16 cellular contexts compared by ENCODE assay signal in the genomic region with DNA sequence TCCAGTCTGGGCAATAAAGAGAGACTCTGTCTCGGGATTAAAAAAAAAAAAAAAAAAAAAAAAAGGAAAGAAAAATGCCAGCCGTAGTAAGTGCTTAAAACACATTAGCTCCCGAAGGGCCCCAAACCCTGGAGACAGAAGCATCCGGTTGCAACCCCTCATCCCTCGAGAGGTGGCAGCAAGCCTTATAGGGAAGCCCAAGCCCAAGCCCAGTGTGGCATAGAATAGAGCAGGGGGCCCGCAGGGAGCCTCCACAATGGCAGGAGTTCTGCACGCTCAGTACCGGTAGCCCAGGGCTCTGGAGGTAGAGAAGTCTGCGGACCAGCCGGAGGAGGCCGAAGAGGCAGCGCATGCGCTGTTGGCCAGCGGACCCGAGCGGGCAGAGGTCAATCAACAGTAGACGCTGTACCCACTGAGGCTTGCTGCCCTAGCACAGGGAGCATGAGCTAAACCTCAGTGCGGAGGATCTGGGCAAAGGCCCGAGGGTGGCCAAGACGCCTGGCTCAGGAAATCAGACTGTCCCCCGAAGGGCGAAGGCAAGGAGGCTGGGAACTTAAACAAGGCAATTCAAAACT. TPM values are rescaled to one million over a fixed set of nuclear protein-coding genes. Genes with fewer than 3 reads are reported as not detected.
DNase-seq lines count a peak whose midpoint lies in the region; ATAC-seq, FAIRE-seq and TF ChIP-seq lines count a peak whose summit lies in the region.
"Had no signal": no experiment of that assay in that cellular context is flagged by ENCODE, and none has a peak within 500 bp of the region (broad histone marks: within the 10 kb centered on the region; RNA-seq: fewer than 3 reads in every experiment).

No MANE protein-coding gene starts in this region.

- peaks cover 5 to 8% of the 10 kb centered on the region in 2 experiments; a peak in 4 of 5 replicates for H3K27me3 ChIP-seq in K562 (ENCODE audit: control insufficient read depth in 2 of 2, insufficient read depth in 2 of 2, low read length in 2 of 2)
- H3K27me3 ChIP-seq in HepG2 (ENCODE audit: control insufficient read depth in 1 of 2, insufficient read depth in 2 of 2, low read length in 2 of 2): no peaks in the 10 kb centered on the region; a peak in 1 of 5 replicates
- no peaks in the 10 kb centered on the region for H3K27me3 ChIP-seq in stomach
- H3K27me3 ChIP-seq in dorsolateral prefrontal cortex: no peaks in the 10 kb centered on the region
- H3K27me3 ChIP-seq: BLaER1 had no signal

- H3K79me2 ChIP-seq in K562 (ENCODE audit: control insufficient read depth, insufficient read depth, low read length) (no peaks in the 10 kb centered on the region), HepG2 (ENCODE audit: insufficient read depth, low read length) (no peaks in the 10 kb centered on the region)

- 64% methylated on average over 20 of the region's 22 CpGs for WGBS in K562 (ENCODE audit: insufficient coverage, low coverage, missing lambda C conversion rate)
- 98% methylated on average over 22 of the region's 22 CpGs for WGBS in HepG2 (ENCODE audit: low lambda C conversion rate)
- 94 to 97% (median 96%) methylated on average over 21 to 22 of the region's 22 CpGs for WGBS in stomach, 5 donors

- no peak overlapping the region for H3K4me2 ChIP-seq in K562 (ENCODE audit: insufficient read depth, low read length)
- no peak overlapping the region for H3K4me2 ChIP-seq in HepG2 (ENCODE audit: low read depth, low read length)
- H3K4me2 ChIP-seq: BLaER1 had no signal

- CTCF ChIA-PET in K562 (lab: Yijun Ruan, JAX; ENCODE audit: low intra/inter-chr PET ratio): no interaction called here
- CTCF ChIA-PET in HepG2 (lab: Yijun Ruan, JAX; ENCODE audit: low intra/inter-chr PET ratio, low total read pairs): no interaction called here

- FAIRE-seq in K562 (lab: Jason Lieb, UNC): peak; percentile 81
- FAIRE-seq in HepG2 (lab: Jason Lieb, UNC): peak; percentile 12
- FAIRE-seq: HTR-8/SVneo had no signal

- H3K36me3 ChIP-seq in K562 (ENCODE audit: control insufficient read depth, insufficient read depth, low read length) (peaks cover 4% of the 10 kb centered on the region; the same call in 2 of the 3 replicates), HepG2 (replicated peaks in 1 of 2; ENCODE audit: control insufficient read depth in 1 of 2, insufficient read depth in 2 of 2, low read length in 2 of 2) (no peaks in the 10 kb centered on the region), stomach (peaks cover 0 to 35% (median 29%) of the 10 kb centered on the region in 4 donors)

- H3K4me1 ChIP-seq in K562 (replicated peaks in 1 of 2; ENCODE audit: control insufficient read depth in 2 of 2, insufficient read depth in 2 of 2, low read length in 2 of 2): peaks cover 0 to 4% of the 10 kb centered on the region in 2 experiments; a peak in 1 of 5 replicates
- H3K4me1 ChIP-seq in HepG2 (ENCODE audit: insufficient read depth, low read length): peaks cover 5% of the 10 kb centered on the region; the same call in 1 of the 2 replicates
- H3K4me1 ChIP-seq in stomach: peaks cover 0 to 21% (median 7%) of the 10 kb centered on the region in 4 donors
- H3K4me1 ChIP-seq: BLaER1 had no signal

- H3K27ac ChIP-seq in K562 (ENCODE audit: extremely low read depth, low read depth, low read length) (no peak overlapping the region), HepG2 (ENCODE audit: extremely low read length, insufficient read depth, low read length) (no peak overlapping the region), stomach (no peak overlapping the region), dorsolateral prefrontal cortex (no peak overlapping the region)
- H3K27ac ChIP-seq: 22Rv1, BLaER1 had no signal

- ATAC-seq in K562: no peak; the same call in 2 of the 3 replicates
- no peak for ATAC-seq in HepG2

- H4K20me1 ChIP-seq in K562 (replicated peaks; ENCODE audit: control insufficient read depth, insufficient read depth, low read length) (0 out of 2 replicates have a peak, but pooled peaks cover 5% of the 10 kb centered on the region), HepG2 (ENCODE audit: insufficient read depth, low read length) (no peaks in the 10 kb centered on the region)
- H4K20me1 ChIP-seq: BLaER1 had no signal

- H3K9me3 ChIP-seq in K562 (replicated peaks; ENCODE audit: control insufficient read depth, insufficient read depth, low read depth, low read length): no peaks in the 10 kb centered on the region
- H3K9me3 ChIP-seq in HepG2 (ENCODE audit: low read length): no peaks in the 10 kb centered on the region
- no peaks in the 10 kb centered on the region for H3K9me3 ChIP-seq in stomach
- H3K9me3 ChIP-seq: BLaER1 had no signal

- no peak for TF ChIP-seq EP300 in K562 (IDR thresholded peaks at IDR 0.05; ENCODE audit: low read length)
- no peak for TF ChIP-seq EP300 in HepG2 (IDR thresholded peaks at IDR 0.05; ENCODE audit: low read depth in 2 of 2, low read length in 2 of 2)
- TF ChIP-seq EP300 in HepG2 (CRISPR knock-in tag; IDR thresholded peaks at IDR 0.05; ENCODE audit: borderline replicate concordance): no peak
- no peak for TF ChIP-seq EP300 in stomach (IDR thresholded peaks at IDR 0.05)

- TF ChIP-seq POLR2A in K562 (conservative IDR thresholded peaks at IDR 0.05): no peak
- no peak for TF ChIP-seq POLR2A in HepG2 (IDR thresholded peaks at IDR 0.05; ENCODE audit: insufficient read depth in 1 of 2, low read depth in 2 of 2, low read length in 2 of 2)
- no peak for TF ChIP-seq POLR2A in stomach (IDR thresholded peaks at IDR 0.05)

- in situ Hi-C loops in K562 (cut with MboI) (no loop called here), HepG2 (cut with HindIII; ENCODE audit: extremely low pct_ligation_motif_present, low pct_unique_long_range_greater_than_20kb) (no loop called here)

- H3K9ac ChIP-seq in K562 (ENCODE audit: insufficient read depth in 1 of 2, low read depth in 2 of 2, low read length in 2 of 2): peak overlapping the region in 1 of 2 experiments; percentile 33; a peak in 1 of 4 replicates
- H3K9ac ChIP-seq in HepG2 (ENCODE audit: insufficient read depth, low read depth, low read length): no peak overlapping the region
- H3K9ac ChIP-seq: BLaER1 had no signal

- no peaks in the 10 kb centered on the region for H3K9me1 ChIP-seq in K562 (ENCODE audit: control insufficient read depth, insufficient read depth, low read length)

- no peak overlapping the region for H3K4me3 ChIP-seq in K562
- H3K4me3 ChIP-seq in HepG2 (replicated peaks in 1 of 3; ENCODE audit: insufficient read depth in 1 of 3, low read depth in 2 of 3, low read length in 3 of 3): no peak overlapping the region
- no peak overlapping the region for H3K4me3 ChIP-seq in stomach
- no peak overlapping the region for H3K4me3 ChIP-seq in dorsolateral prefrontal cortex
- H3K4me3 ChIP-seq: BLaER1 had no signal

- TF ChIP-seq RAD21 in K562 (CRISPR knock-in tag; conservative IDR thresholded peaks at IDR 0.05 in 1 of 2, IDR thresholded peaks at IDR 0.05 in 1 of 2): no peak
- TF ChIP-seq RAD21 in HepG2 (CRISPR knock-in tag; IDR thresholded peaks at IDR 0.05): no peak

- no peak overlapping the region for H2AFZ ChIP-seq in K562 (ENCODE audit: low read depth, low read length)
- no peak overlapping the region for H2AFZ ChIP-seq in HepG2 (ENCODE audit: low read length)

- TF ChIP-seq CTCF in K562 (IDR thresholded peaks at IDR 0.05 in 2 of 3, conservative IDR thresholded peaks at IDR 0.05 in 1 of 3; ENCODE audit: insufficient read depth in 2 of 3, low read depth in 1 of 3, low read length in 3 of 3) (no peak), HepG2 (CRISPR knock-in tag; IDR thresholded peaks at IDR 0.05) (no peak), stomach (IDR thresholded peaks at IDR 0.05) (no peak), dorsolateral prefrontal cortex (IDR thresholded peaks at IDR 0.05 in 54 of 56, conservative IDR thresholded peaks at IDR 0.05 in 2 of 56; ENCODE audit: low read depth in 1 of 56, partially characterized antibody in 56 of 56) (no peak)

- DNase-seq in NCI-H524 (lab: John Stamatoyannopoulos, UW) (peak; percentile 6 to 28), NCI-H524 treated with DMSO at 0.1 percent for 48 hours (lab: John Stamatoyannopoulos, UW) (no peak), K562 (ENCODE audit: extremely low read depth in 1 of 4, low spot score in 3 of 4) (no peak), HepG2 (ENCODE audit: low spot score) (no peak), cardiac septum (ENCODE audit: low spot score) (no peak), NCI-H187 (lab: John Stamatoyannopoulos, UW) (no peak), stomach (no peak), dorsolateral prefrontal cortex (no peak)
- DNase-seq: CD8-positive, alpha-beta memory T cell; GF-D8; HCEC 1CT; HFFc6; KBM-7 had no signal

- POLR2A ChIA-PET in K562 (lab: Yijun Ruan, JAX): interaction anchor here (0.6 to 1.4 kb wide), 3 partner anchors 10 to 174 kb away, joined by 3 to 4 read pairs (median 3); no protein-coding TSS in a partner anchor
- POLR2A ChIA-PET in HepG2 (lab: Yijun Ruan, JAX): interaction anchor here (0.6 kb wide), 1 partner anchor 517 kb away, joined by 4 read pairs; no protein-coding TSS in a partner anchor

- intact Hi-C loops in K562 (cut with micrococcal nuclease): no loop called here
- intact Hi-C loops in HepG2 (cut with micrococcal nuclease; ENCODE audit: unreplicated experiment): no loop called here
- intact Hi-C loops in cardiac septum (cut with DNase I): no loop called here
- intact Hi-C loops in stomach (cut with DNase I; ENCODE audit: low total_unique reads): no loop called here
- intact Hi-C loops in dorsolateral prefrontal cortex (cut with DNase I): no loop called here

- no TSS peak for BruUV-seq in K562 (replicated peaks; lab: Mats Ljungman, UMichigan)
- BruUV-seq in HepG2 (replicated peaks; lab: Mats Ljungman, UMichigan): no TSS peak

RNA-seq across cellular contexts. Expression of gene C1orf198, which starts 34.1 kb away (rescaled TPM):
- 4.8 and 5.8 TPM in 2 replicates for total RNA-seq in K562 (2011; cell fraction: chromatin; rRNA removed; ENCODE audit: low replicate concordance)
- 4.3 and 4.8 TPM in 2 replicates for total RNA-seq in K562 (2011; cell fraction: nucleolus; rRNA removed)
- 5.3 and 6.9 TPM in 2 replicates for total RNA-seq in K562 (2011; cell fraction: nucleoplasm; rRNA removed)
- total RNA-seq in K562 (2014; rRNA removed) (10.8 and 11.9 TPM in 2 replicates), K562 (2014; rRNA removed; fragmentation: Illumina TruSeq; extraction: Trizol) (7.6 and 7.9 TPM in 2 replicates), K562 (2015; rRNA removed; fragmentation: Illumina TruSeq; extraction: Trizol) (9.5 and 10.2 TPM in 2 replicates), K562 (2021) (13.4 and 15.3 TPM in 2 replicates), HepG2 (2016; rRNA removed; fragmentation: Illumina TruSeq; extraction: Trizol) (13.4 and 16.0 TPM in 2 replicates), cardiac septum (73.9 TPM), stomach (10 to 100 TPM; 11.3 to 69.3 (median 51.8) TPM), dorsolateral prefrontal cortex (100 to 1,000 TPM in 36 of 120 experiments, 10 to 100 TPM in 84; 43.1 to 244 (median 83.2) TPM)
- polyA plus RNA-seq in K562 (2011; rRNA removed) (8.6 and 15.1 TPM in 2 replicates), K562 (2014; fragmentation: Illumina TruSeq; extraction: Trizol) (10.7 and 11.2 TPM in 2 replicates), K562 (2014; fragmentation: Nextera tagmentation; extraction: Ambion mirVana) (1 to 10 TPM; 2.0 to 2.2 TPM), K562 (2014; rRNA removed) (10.4 and 13.5 TPM in 2 replicates), HepG2 (2011; rRNA removed) (12.7 and 13.7 TPM in 2 replicates), stomach (10 to 100 TPM; 11.7 to 15.8 (median 14.4) TPM)
- polyA plus RNA-seq in K562 (2011; cell fraction: cytosol; rRNA removed): 10.8 and 13.9 TPM in 2 replicates
- polyA plus RNA-seq in K562 (2011; cell fraction: nucleus; rRNA removed): 5.1 and 6.2 TPM in 2 replicates
- 7.7 and 9.1 TPM in 2 replicates for polyA plus RNA-seq in K562 (2012)
- 8.2 and 19.0 TPM in 2 replicates for polyA minus RNA-seq in K562 (2011; rRNA and poly(A)+ RNA removed)
- polyA minus RNA-seq in K562 (2011; cell fraction: cytosol; rRNA and poly(A)+ RNA removed): 8.6 and 14.5 TPM in 2 replicates
- polyA minus RNA-seq in K562 (2011; cell fraction: nucleus; rRNA and poly(A)+ RNA removed): 4.8 TPM in 2 replicates
- total RNA-seq in HepG2 (2016; cell fraction: cytosol; rRNA removed; fragmentation: Illumina TruSeq; extraction: Trizol; ENCODE audit: low read depth): 1.5 and 2.5 TPM in 2 replicates
- total RNA-seq in HepG2 (2016; cell fraction: insoluble cytoplasmic fraction; rRNA removed; fragmentation: Illumina TruSeq; extraction: Trizol): 13.4 and 14.5 TPM in 2 replicates
- total RNA-seq in HepG2 (2016; cell fraction: membrane; rRNA removed; fragmentation: Illumina TruSeq; extraction: Trizol): 8.6 and 8.8 TPM in 2 replicates
- 8.3 and 9.9 TPM in 2 replicates for total RNA-seq in HepG2 (2016; cell fraction: nucleus; rRNA removed; fragmentation: Illumina TruSeq; extraction: Trizol)
- 11.3 and 13.6 TPM in 2 replicates for polyA plus RNA-seq in HepG2 (2011; cell fraction: cytosol; rRNA removed)
- 16.2 and 18.1 TPM in 2 replicates for polyA plus RNA-seq in HepG2 (2011; cell fraction: nucleus; rRNA removed)
- polyA plus RNA-seq in HepG2 (2012): 8.9 and 9.1 TPM in 2 replicates
- 1.5 and 1.6 TPM in 2 replicates for polyA plus RNA-seq in HepG2 (2016; cell fraction: cytosol; fragmentation: Illumina TruSeq; extraction: Trizol; ENCODE audit: low read depth)
- 19.1 and 21.4 TPM in 2 replicates for polyA plus RNA-seq in HepG2 (2016; cell fraction: insoluble cytoplasmic fraction; fragmentation: Illumina TruSeq; extraction: Trizol; ENCODE audit: low read depth)
- polyA plus RNA-seq in HepG2 (2016; cell fraction: membrane; fragmentation: Illumina TruSeq; extraction: Trizol; ENCODE audit: low read depth): 6.0 and 6.2 TPM in 2 replicates
- polyA plus RNA-seq in HepG2 (2016; cell fraction: nucleus; fragmentation: Illumina TruSeq; extraction: Trizol; ENCODE audit: insufficient read depth, low read depth): 16.8 and 17.0 TPM in 2 replicates
- polyA minus RNA-seq in HepG2 (2011; rRNA and poly(A)+ RNA removed; ENCODE audit: low replicate concordance): 15.9 and 27.8 TPM in 2 replicates
- 14.3 and 14.7 TPM in 2 replicates for polyA minus RNA-seq in HepG2 (2011; cell fraction: cytosol; rRNA and poly(A)+ RNA removed)
- 12.6 and 12.7 TPM in 2 replicates for polyA minus RNA-seq in HepG2 (2011; cell fraction: nucleus; rRNA and poly(A)+ RNA removed)

Comparison
In these comparisons a context has a peak if more than half of its experiments do, and no peak if none do; other contexts are left out.
1. DNase-seq: peak in NCI-H524 (2 of 2); none in NCI-H524 treated with DMSO at 0.1 percent for 48 hours (single experiment), K562 (0 of 4), HepG2 (single experiment), cardiac septum (single experiment), NCI-H187 (0 of 2), stomach (single experiment) and dorsolateral prefrontal cortex (0 of 10).